Comparison of ENCODE assay signal across 23 cellular contexts in genomic region chr2:212665948-212666347, GRCh38.
DNase-seq lines count a peak whose midpoint lies in the region; ATAC-seq and TF ChIP-seq lines count a peak whose summit lies in the region.
"Had no signal": no experiment of that assay in that cellular context is flagged by ENCODE, and none has a peak within 500 bp of the region (broad histone marks: within the 10 kb centered on the region; RNA-seq: fewer than 3 reads in every experiment).

No MANE protein-coding gene starts in this region.

- no peaks in the 10 kb centered on the region for H3K4me1 ChIP-seq in PC-3 (ENCODE audit: insufficient read depth, low read length)

- H3K9me2 ChIP-seq in PC-3 (replicated peaks; ENCODE audit: low read length), result no peaks in the 10 kb centered on the region

- H3K27ac ChIP-seq in PC-3 (ENCODE audit: low read length), result no peak overlapping the region
- H3K27ac ChIP-seq: 22Rv1, C4-2B had no signal

- H2AFZ ChIP-seq in PC-3 (ENCODE audit: low read length), result no peak overlapping the region

- no peaks in the 10 kb centered on the region for H3F3A ChIP-seq in PC-3 (ENCODE audit: low read length, unreplicated experiment)

- ATAC-seq in PC-3, result no peak
- ATAC-seq: T-helper 17 cell had no signal

- DNase-seq in NCI-H146 (lab: John Stamatoyannopoulos, UW) (peak; percentile 4), NCI-H146 treated with DMSO at 0.1 percent for 48 hours (lab: John Stamatoyannopoulos, UW; ENCODE audit: unreplicated experiment) (no peak), ELR (ENCODE audit: low read depth) (peak; percentile 18), PC-3 (peak; percentile 8), medulla oblongata (ENCODE audit: extremely low spot score) (peak; percentile 7), NCI-H187 (lab: John Stamatoyannopoulos, UW) (no peak), GM20000 (ENCODE audit: low spot score) (no peak)
- DNase-seq in activated CD4-positive, alpha-beta T cell treated with anti-CD3 and anti-CD28 coated beads for 48 hours, result no peak
- DNase-seq: CD8-positive, alpha-beta memory T cell; GF-D8; H7; Kasumi-1; MM.1S; NCI-H1048; NCI-H1417 treated with DMSO at 0.1 percent for 48 hours; NCI-H2029; NCI-H2171; NCI-H774; SHP77; SW 1271; T-helper 17 cell had no signal

- POLR2A ChIA-PET in PC-3 (lab: Charles Lee; ENCODE audit: unreplicated experiment), result no interaction called here

- no peaks in the 10 kb centered on the region for H3K79me2 ChIP-seq in PC-3 (ENCODE audit: low read length)

- TF ChIP-seq CTCF in PC-3 (conservative IDR thresholded peaks at IDR 0.05; ENCODE audit: low read depth, low read length) (no peak), GM20000 (IDR thresholded peaks at IDR 0.05; ENCODE audit: extremely low read depth, missing control alignments) (no peak)

- H4K20me1 ChIP-seq in PC-3 (ENCODE audit: low read length), result no peaks in the 10 kb centered on the region

- H3K4me2 ChIP-seq in PC-3 (ENCODE audit: low read length), result no peak overlapping the region

- no peaks in the 10 kb centered on the region for H3K36me3 ChIP-seq in PC-3 (ENCODE audit: low read depth, low read length)

- no peaks in the 10 kb centered on the region for H3K27me3 ChIP-seq in PC-3 (ENCODE audit: low read length)

- intact Hi-C loops in PC-3 (cut with micrococcal nuclease), result no loop called here

- no peak overlapping the region for H3K4me3 ChIP-seq in PC-3 (ENCODE audit: low read length)

- BruUV-seq in PC-3 (replicated peaks; lab: Mats Ljungman, UMichigan), result no TSS peak

- H3K9ac ChIP-seq in PC-3 (ENCODE audit: low read length), result no peak overlapping the region

- H3K9me3 ChIP-seq in PC-3 (ENCODE audit: low read length), result no peaks in the 10 kb centered on the region

- CTCF ChIA-PET in PC-3 (lab: Charles Lee), result no interaction called here

Comparison
In these comparisons a context has a peak if more than half of its experiments do, and no peak if none do; other contexts are left out.
1. DNase-seq: peak in NCI-H146 (single experiment), ELR (single experiment), PC-3 (single experiment) and medulla oblongata (single experiment); none in NCI-H146 treated with DMSO at 0.1 percent for 48 hours (single experiment), NCI-H187 (0 of 2), GM20000 (single experiment) and activated CD4-positive, alpha-beta T cell treated with anti-CD3 and anti-CD28 coated beads for 48 hours (single experiment).